ENCODE assay signal across 9 cellular contexts in the genomic region with DNA sequence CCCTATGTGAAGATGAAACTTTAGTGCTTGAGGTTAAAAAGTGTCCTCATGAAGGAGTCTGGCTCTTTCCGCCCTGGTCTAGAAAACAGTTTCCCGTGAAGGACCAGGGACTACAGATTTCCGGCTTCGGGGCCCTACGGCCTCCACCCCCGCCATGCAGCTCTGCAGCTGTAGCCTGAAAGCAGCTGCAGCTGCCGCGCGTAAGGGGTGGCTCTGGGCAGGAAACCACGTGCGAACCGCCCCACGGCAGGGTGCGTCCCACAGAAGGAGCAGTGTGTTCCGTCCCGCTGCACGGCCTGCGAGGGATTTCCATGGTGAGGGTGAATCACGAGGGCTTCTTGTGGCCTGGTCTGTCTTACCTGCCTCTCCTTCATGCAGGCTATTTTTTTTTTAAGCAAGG.
DNase-seq lines count a peak whose midpoint lies in the region; ATAC-seq, FAIRE-seq and TF ChIP-seq lines count a peak whose summit lies in the region.
"Had no signal": no experiment of that assay in that cellular context is flagged by ENCODE, and none has a peak within 500 bp of the region (broad histone marks: within the 10 kb centered on the region; RNA-seq: fewer than 3 reads in every experiment).

No MANE protein-coding gene starts in this region.

- peak; percentile 68 for ATAC-seq in GM19025 (IDR thresholded peaks at IDR 0.05; ENCODE audit: low read depth, unreplicated experiment)
- ATAC-seq: GM12878 had no signal

- peak; percentile 33 for DNase-seq in T follicular helper cell (ENCODE audit: low read depth)
- peak; percentile 61 for DNase-seq in dermis blood vessel endothelial cell
- peak; percentile 7 to 50 for DNase-seq in stimulated activated CD4-positive, alpha-beta T cell treated with anti-CD3 and anti-CD28 coated beads, Interleukin-4, amount 100 ng/mL, for 4 hours
- DNase-seq in dorsolateral prefrontal cortex = no peak
- DNase-seq in GM12891 (ENCODE audit: insufficient read length, low spot score) = no peak
- no peak for DNase-seq in PC-9
- DNase-seq in glomerular visceral epithelial cell (ENCODE audit: extremely low spot score) = no peak

- POLR2A ChIA-PET in PC-9 (lab: Charles Lee; ENCODE audit: unreplicated experiment) = no interaction called here

- no peaks in the 10 kb centered on the region for H3K4me1 ChIP-seq in PC-9 (replicated peaks; ENCODE audit: insufficient read depth)

- no peaks in the 10 kb centered on the region for H3K79me2 ChIP-seq in PC-9 (ENCODE audit: low read depth)

- no peak overlapping the region for H3K4me2 ChIP-seq in PC-9

- no peak for TF ChIP-seq CTCF in dorsolateral prefrontal cortex (IDR thresholded peaks at IDR 0.05 in 54 of 56, conservative IDR thresholded peaks at IDR 0.05 in 2 of 56; ENCODE audit: low read depth in 1 of 56, partially characterized antibody in 56 of 56)
- no peak for TF ChIP-seq CTCF in PC-9 (conservative IDR thresholded peaks at IDR 0.05)

- H3K9me3 ChIP-seq in PC-9 (ENCODE audit: insufficient read depth, low read depth) = no peaks in the 10 kb centered on the region

- no peaks in the 10 kb centered on the region for H3F3A ChIP-seq in PC-9 (ENCODE audit: insufficient read depth, low read depth)

- no TSS peak for BruUV-seq in PC-9 (replicated peaks; lab: Mats Ljungman, UMichigan)

- no peak overlapping the region for H2AFZ ChIP-seq in PC-9

- TF ChIP-seq POLR2A in GM12891 (IDR thresholded peaks at IDR 0.05; ENCODE audit: low read depth, low read length) = no peak

- H3K27ac ChIP-seq in dorsolateral prefrontal cortex = no peak overlapping the region
- no peak overlapping the region for H3K27ac ChIP-seq in PC-9

- no peaks in the 10 kb centered on the region for H3K9me2 ChIP-seq in PC-9 (ENCODE audit: insufficient read depth)

- no peaks in the 10 kb centered on the region for H4K20me1 ChIP-seq in PC-9 (ENCODE audit: insufficient read depth)

- no peaks in the 10 kb centered on the region for H3K36me3 ChIP-seq in PC-9 (ENCODE audit: low read depth)

- CTCF ChIA-PET in PC-9 (lab: Charles Lee) = no interaction called here

- FAIRE-seq in GM12891 (lab: Jason Lieb, UNC) = no peak
- FAIRE-seq: GM12878 had no signal

- H3K4me3 ChIP-seq in dorsolateral prefrontal cortex = no peak overlapping the region
- H3K4me3 ChIP-seq in PC-9 = no peak overlapping the region
- H3K4me3 ChIP-seq: GM12878 had no signal

- intact Hi-C loops in dorsolateral prefrontal cortex (cut with DNase I) = no loop called here
- intact Hi-C loops in PC-9 (cut with micrococcal nuclease; ENCODE audit: unreplicated experiment) = no loop called here

- H3K27me3 ChIP-seq in dorsolateral prefrontal cortex = no peaks in the 10 kb centered on the region
- H3K27me3 ChIP-seq in PC-9 (ENCODE audit: insufficient read depth, low read depth) = peaks cover 66% of the 10 kb centered on the region

TF ChIP-seq in GM12891, 5 proteins besides CTCF, POLR2A, EP300 and RAD21:
- TF ChIP-seq POU2F2 (IDR thresholded peaks at IDR 0.05; ENCODE audit: low read depth, low read length) (no peak), POLR2AphosphoS5 (IDR thresholded peaks at IDR 0.05; ENCODE audit: low read depth, low read length) (no peak), PAX5 (IDR thresholded peaks at IDR 0.05; ENCODE audit: insufficient read depth, low read length, severe bottlenecking) (no peak), TAF1 (IDR thresholded peaks at IDR 0.05; ENCODE audit: low read depth, low read length) (no peak), SPI1 (IDR thresholded peaks at IDR 0.05; ENCODE audit: low read depth, low read length) (no peak)

Comparison
In these comparisons a context has a peak if more than half of its experiments do, and no peak if none do; other contexts are left out.
1. DNase-seq: peak in T follicular helper cell (single experiment), dermis blood vessel endothelial cell (single experiment) and stimulated activated CD4-positive, alpha-beta T cell treated with anti-CD3 and anti-CD28 coated beads, Interleukin-4, amount 100 ng/mL, for 4 hours (2 of 2); none in dorsolateral prefrontal cortex (0 of 10), GM12891 (single experiment), PC-9 (0 of 2) and glomerular visceral epithelial cell (single experiment).